ENCODE assay signal across 1 cellular context in the genomic region with DNA sequence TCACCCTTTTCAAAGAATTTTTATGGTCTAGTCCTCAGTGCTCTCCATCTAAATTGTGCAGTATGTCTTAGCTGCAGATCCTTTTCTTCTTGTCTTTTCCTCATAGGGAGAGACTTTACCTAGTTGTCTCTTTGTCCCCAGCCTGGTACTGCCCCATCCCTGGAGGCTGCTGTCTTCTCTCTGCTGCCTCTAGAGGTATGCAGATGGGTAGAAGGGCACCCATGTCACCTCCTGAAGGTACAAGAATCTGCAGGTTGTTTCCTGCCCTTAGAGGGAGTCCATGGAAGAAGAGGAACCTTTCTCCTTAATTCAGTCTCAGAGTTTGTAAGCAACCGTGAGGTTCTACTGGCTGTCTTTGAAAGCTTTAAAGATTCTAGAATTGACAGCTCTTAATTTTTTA.
TF ChIP-seq lines count a peak whose summit lies in the region.

No MANE protein-coding gene starts in this region.

TF ChIP-seq in GM12878, 131 proteins besides CTCF, POLR2A, EP300 and RAD21:
- TF ChIP-seq, protein P1, sequence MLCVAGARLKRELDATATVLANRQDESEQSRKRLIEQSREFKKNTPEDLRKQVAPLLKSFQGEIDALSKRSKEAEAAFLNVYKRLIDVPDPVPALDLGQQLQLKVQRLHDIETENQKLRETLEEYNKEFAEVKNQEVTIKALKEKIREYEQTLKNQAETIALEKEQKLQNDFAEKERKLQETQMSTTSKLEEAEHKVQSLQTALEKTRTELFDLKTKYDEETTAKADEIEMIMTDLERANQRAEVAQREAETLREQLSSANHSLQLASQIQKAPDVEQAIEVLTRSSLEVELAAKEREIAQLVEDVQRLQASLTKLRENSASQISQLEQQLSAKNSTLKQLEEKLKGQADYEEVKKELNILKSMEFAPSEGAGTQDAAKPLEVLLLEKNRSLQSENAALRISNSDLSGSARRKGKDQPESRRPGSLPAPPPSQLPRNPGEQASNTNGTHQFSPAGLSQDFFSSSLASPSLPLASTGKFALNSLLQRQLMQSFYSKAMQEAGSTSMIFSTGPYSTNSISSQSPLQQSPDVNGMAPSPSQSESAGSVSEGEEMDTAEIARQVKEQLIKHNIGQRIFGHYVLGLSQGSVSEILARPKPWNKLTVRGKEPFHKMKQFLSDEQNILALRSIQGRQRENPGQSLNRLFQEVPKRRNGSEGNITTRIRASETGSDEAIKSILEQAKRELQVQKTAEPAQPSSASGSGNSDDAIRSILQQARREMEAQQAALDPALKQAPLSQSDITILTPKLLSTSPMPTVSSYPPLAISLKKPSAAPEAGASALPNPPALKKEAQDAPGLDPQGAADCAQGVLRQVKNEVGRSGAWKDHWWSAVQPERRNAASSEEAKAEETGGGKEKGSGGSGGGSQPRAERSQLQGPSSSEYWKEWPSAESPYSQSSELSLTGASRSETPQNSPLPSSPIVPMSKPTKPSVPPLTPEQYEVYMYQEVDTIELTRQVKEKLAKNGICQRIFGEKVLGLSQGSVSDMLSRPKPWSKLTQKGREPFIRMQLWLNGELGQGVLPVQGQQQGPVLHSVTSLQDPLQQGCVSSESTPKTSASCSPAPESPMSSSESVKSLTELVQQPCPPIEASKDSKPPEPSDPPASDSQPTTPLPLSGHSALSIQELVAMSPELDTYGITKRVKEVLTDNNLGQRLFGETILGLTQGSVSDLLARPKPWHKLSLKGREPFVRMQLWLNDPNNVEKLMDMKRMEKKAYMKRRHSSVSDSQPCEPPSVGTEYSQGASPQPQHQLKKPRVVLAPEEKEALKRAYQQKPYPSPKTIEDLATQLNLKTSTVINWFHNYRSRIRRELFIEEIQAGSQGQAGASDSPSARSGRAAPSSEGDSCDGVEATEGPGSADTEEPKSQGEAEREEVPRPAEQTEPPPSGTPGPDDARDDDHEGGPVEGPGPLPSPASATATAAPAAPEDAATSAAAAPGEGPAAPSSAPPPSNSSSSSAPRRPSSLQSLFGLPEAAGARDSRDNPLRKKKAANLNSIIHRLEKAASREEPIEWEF (IDR thresholded peaks at IDR 0.05; ENCODE audit: insufficient replicate concordance, low read depth, low read length): no peak
- TF ChIP-seq, protein P2, sequence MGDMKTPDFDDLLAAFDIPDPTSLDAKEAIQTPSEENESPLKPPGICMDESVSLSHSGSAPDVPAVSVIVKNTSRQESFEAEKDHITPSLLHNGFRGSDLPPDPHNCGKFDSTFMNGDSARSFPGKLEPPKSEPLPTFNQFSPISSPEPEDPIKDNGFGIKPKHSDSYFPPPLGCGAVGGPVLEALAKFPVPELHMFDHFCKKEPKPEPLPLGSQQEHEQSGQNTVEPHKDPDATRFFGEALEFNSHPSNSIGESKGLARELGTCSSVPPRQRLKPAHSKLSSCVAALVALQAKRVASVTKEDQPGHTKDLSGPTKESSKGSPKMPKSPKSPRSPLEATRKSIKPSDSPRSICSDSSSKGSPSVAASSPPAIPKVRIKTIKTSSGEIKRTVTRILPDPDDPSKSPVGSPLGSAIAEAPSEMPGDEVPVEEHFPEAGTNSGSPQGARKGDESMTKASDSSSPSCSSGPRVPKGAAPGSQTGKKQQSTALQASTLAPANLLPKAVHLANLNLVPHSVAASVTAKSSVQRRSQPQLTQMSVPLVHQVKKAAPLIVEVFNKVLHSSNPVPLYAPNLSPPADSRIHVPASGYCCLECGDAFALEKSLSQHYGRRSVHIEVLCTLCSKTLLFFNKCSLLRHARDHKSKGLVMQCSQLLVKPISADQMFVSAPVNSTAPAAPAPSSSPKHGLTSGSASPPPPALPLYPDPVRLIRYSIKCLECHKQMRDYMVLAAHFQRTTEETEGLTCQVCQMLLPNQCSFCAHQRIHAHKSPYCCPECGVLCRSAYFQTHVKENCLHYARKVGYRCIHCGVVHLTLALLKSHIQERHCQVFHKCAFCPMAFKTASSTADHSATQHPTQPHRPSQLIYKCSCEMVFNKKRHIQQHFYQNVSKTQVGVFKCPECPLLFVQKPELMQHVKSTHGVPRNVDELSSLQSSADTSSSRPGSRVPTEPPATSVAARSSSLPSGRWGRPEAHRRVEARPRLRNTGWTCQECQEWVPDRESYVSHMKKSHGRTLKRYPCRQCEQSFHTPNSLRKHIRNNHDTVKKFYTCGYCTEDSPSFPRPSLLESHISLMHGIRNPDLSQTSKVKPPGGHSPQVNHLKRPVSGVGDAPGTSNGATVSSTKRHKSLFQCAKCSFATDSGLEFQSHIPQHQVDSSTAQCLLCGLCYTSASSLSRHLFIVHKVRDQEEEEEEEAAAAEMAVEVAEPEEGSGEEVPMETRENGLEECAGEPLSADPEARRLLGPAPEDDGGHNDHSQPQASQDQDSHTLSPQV (IDR thresholded peaks at IDR 0.05): no peak
- TF ChIP-seq CREM (IDR thresholded peaks at IDR 0.05; ENCODE audit: low read depth): no peak
- TF ChIP-seq TBL1XR1 (IDR thresholded peaks at IDR 0.05; ENCODE audit: low read depth, low read length): no peak
- TF ChIP-seq RELA (IDR thresholded peaks at IDR 0.05; ENCODE audit: borderline replicate concordance, partially characterized antibody): no peak
- TF ChIP-seq HDGF (IDR thresholded peaks at IDR 0.05): no peak
- no peak for TF ChIP-seq SMC3 (IDR thresholded peaks at IDR 0.05; ENCODE audit: borderline replicate concordance, low read length)
- no peak for TF ChIP-seq NR2F1 (conservative IDR thresholded peaks at IDR 0.05)
